Comparison of ENCODE assay signal across 23 cellular contexts in genomic region chr13:83151308-83151660, GRCh38.
DNase-seq lines count a peak whose midpoint lies in the region; ATAC-seq and TF ChIP-seq lines count a peak whose summit lies in the region.
"Had no signal": no experiment of that assay in that cellular context is flagged by ENCODE, and none has a peak within 500 bp of the region (broad histone marks: within the 10 kb centered on the region; RNA-seq: fewer than 3 reads in every experiment).

No MANE protein-coding gene starts in this region.

- H3K9me3 ChIP-seq in SK-N-SH, result no peaks in the 10 kb centered on the region
- no peaks in the 10 kb centered on the region for H3K9me3 ChIP-seq in esophagus squamous epithelium
- H3K9me3 ChIP-seq: SJCRH30 had no signal

- no peaks in the 10 kb centered on the region for H3K79me2 ChIP-seq in SK-N-SH (ENCODE audit: insufficient read depth)

- no peak for TF ChIP-seq RAD21 in SK-N-SH (IDR thresholded peaks at IDR 0.05; ENCODE audit: low read length)

- no peak overlapping the region for H3K9ac ChIP-seq in SK-N-SH

- 25% methylated on average over 1 of the region's 1 CpG for WGBS in SK-N-SH (ENCODE audit: low lambda C conversion rate)
- 85 to 86% methylated on average over 1 of the region's 1 CpG for WGBS in esophagus squamous epithelium, 2 donors

- intact Hi-C loops in left colon (cut with DNase I, micrococcal nuclease) (no loop called here), esophagus squamous epithelium (cut with DNase I) (no loop called here)

- no peaks in the 10 kb centered on the region for H4K20me1 ChIP-seq in SK-N-SH (ENCODE audit: insufficient read depth)

- POLR2A ChIA-PET in SK-N-SH (lab: Yijun Ruan, JAX), result no interaction called here

- CTCF ChIA-PET in SK-N-SH (lab: Yijun Ruan, JAX), result no interaction called here

- H3K27ac ChIP-seq in SK-N-SH (ENCODE audit: low read depth in 2 of 2, low read length in 1 of 2) (no peak overlapping the region), angular gyrus (ENCODE audit: low read depth, low read length) (peak overlapping the region; percentile 29), esophagus squamous epithelium (no peak overlapping the region)
- H3K27ac ChIP-seq: C4-2B, RWPE1, SJCRH30 had no signal

- H3K36me3 ChIP-seq in SK-N-SH (replicated peaks in 1 of 2; ENCODE audit: control insufficient read depth in 1 of 2, insufficient read depth in 2 of 2, low read length in 1 of 2), result no peaks in the 10 kb centered on the region
- no peaks in the 10 kb centered on the region for H3K36me3 ChIP-seq in esophagus squamous epithelium
- H3K36me3 ChIP-seq: SJCRH30 had no signal

- no peaks in the 10 kb centered on the region for H3F3A ChIP-seq in SK-N-SH (replicated peaks; ENCODE audit: insufficient read depth)

- TF ChIP-seq CTCF in SK-N-SH (IDR thresholded peaks at IDR 0.05) (no peak), esophagus squamous epithelium (IDR thresholded peaks at IDR 0.05) (no peak)

- no peak overlapping the region for H3K4me2 ChIP-seq in SK-N-SH

- H3K9me2 ChIP-seq in SK-N-SH, result no peaks in the 10 kb centered on the region

- no peak overlapping the region for H3K4me3 ChIP-seq in SK-N-SH (ENCODE audit: low read depth in 2 of 2, low read length in 1 of 2)
- H3K4me3 ChIP-seq in esophagus squamous epithelium, result no peak overlapping the region
- H3K4me3 ChIP-seq: SJCRH30 had no signal

- peak; percentile 36; the same call in 1 of the 3 replicates for ATAC-seq in SK-N-SH treated with all-trans-retinoic acid at 6 μM for 48 hours
- ATAC-seq in left colon, result no peak

- no peak for DNase-seq in SK-N-SH
- DNase-seq in fibroblast of peridontal ligament (ENCODE audit: extremely low read depth), result peak; percentile 15
- no peak for DNase-seq in left colon
- DNase-seq in esophagus squamous epithelium (lab: John Stamatoyannopoulos, UW), result no peak
- no peak for DNase-seq in glomerular visceral epithelial cell (ENCODE audit: extremely low spot score)
- DNase-seq in COLO668 (lab: John Stamatoyannopoulos, UW; ENCODE audit: unreplicated experiment), result no peak
- DNase-seq: 8988T; COR-L47; DMS53; GDM1; GOT3; KG1; NCI-H1048; NCI-H2107; NCI-H226; NCI-H69; NK-92 treated with Interleukin-12 subunit alpha and Interleukin-12 subunit beta, amount 100 ng/mL, for 24 hours; OCI-M1; SJCRH30 had no signal

- no peak for TF ChIP-seq EP300 in SK-N-SH (IDR thresholded peaks at IDR 0.05; ENCODE audit: borderline replicate concordance in 1 of 2, low read depth in 1 of 2, low read length in 1 of 2)

- TF ChIP-seq POLR2A in esophagus squamous epithelium (IDR thresholded peaks at IDR 0.05), result no peak

- H3K4me1 ChIP-seq in SK-N-SH (ENCODE audit: control insufficient read depth in 1 of 2, insufficient read depth in 2 of 2, low read depth in 1 of 2, low read length in 1 of 2), result no peaks in the 10 kb centered on the region
- no peaks in the 10 kb centered on the region for H3K4me1 ChIP-seq in esophagus squamous epithelium
- H3K4me1 ChIP-seq: SJCRH30 had no signal

- no peaks in the 10 kb centered on the region for H3K27me3 ChIP-seq in SK-N-SH (ENCODE audit: insufficient read depth)
- H3K27me3 ChIP-seq in esophagus squamous epithelium, result no peaks in the 10 kb centered on the region
- H3K27me3 ChIP-seq: SJCRH30 had no signal

- H2AFZ ChIP-seq in SK-N-SH (ENCODE audit: low read depth), result no peak overlapping the region

TF ChIP-seq in SK-N-SH treated with all-trans-retinoic acid at 6 μM for 48 hours, 23 proteins besides CTCF, POLR2A, EP300 and RAD21 (continues in another document):
- TF ChIP-seq TCF4 (CRISPR knock-in tag; IDR thresholded peaks at IDR 0.05; ENCODE audit: borderline replicate concordance) (no peak), OSR1 (CRISPR knock-in tag; IDR thresholded peaks at IDR 0.05) (no peak), POU6F1 (CRISPR knock-in tag; IDR thresholded peaks at IDR 0.05; ENCODE audit: borderline replicate concordance, low read depth) (no peak), BACH2 (CRISPR knock-in tag; IDR thresholded peaks at IDR 0.05; ENCODE audit: borderline replicate concordance) (no peak), CREB5 (CRISPR knock-in tag; IDR thresholded peaks at IDR 0.05; ENCODE audit: low read depth) (no peak)

TF ChIP-seq in SK-N-SH, 30 proteins besides CTCF, POLR2A, EP300 and RAD21:
- TF ChIP-seq SMC3 (IDR thresholded peaks at IDR 0.05; ENCODE audit: low read depth, low read length), result no peak
